ENCODE assay signal across 13 cellular contexts in the genomic region with DNA sequence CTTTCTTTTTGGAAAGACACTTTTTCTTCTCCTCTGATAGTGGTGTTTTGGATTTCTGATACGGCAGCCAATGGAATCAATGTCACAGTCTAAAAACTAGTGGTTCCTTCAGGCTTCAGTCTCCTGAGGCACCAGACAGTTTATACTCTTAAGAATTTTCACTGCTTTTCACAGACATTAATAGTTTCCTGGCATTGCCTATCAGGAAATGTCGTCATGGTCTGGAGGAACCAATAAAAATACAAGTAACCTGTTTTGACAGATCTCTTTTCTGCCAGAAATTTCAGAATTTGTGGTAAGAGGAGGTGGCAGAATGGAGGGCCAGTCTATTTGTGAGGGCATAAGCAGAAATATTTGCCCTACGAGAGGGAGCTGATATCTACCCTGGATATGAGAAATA. TPM values are rescaled to one million over a fixed set of nuclear protein-coding genes. Genes with fewer than 3 reads are reported as not detected.
DNase-seq lines count a peak whose midpoint lies in the region; ATAC-seq and TF ChIP-seq lines count a peak whose summit lies in the region.
"Had no signal": no experiment of that assay in that cellular context is flagged by ENCODE, and none has a peak within 500 bp of the region (broad histone marks: within the 10 kb centered on the region; RNA-seq: fewer than 3 reads in every experiment).

No MANE protein-coding gene starts in this region.

- no peaks in the 10 kb centered on the region for H3K9me2 ChIP-seq in hepatocyte (replicated peaks; ENCODE audit: insufficient read depth)

- WGBS in hepatocyte (ENCODE audit: low lambda C conversion rate, missing lambda C conversion rate) = 79% methylated on average over 3 of the region's 3 CpGs

- no peaks in the 10 kb centered on the region for H3K9me3 Mint-ChIP-seq in T-helper 2 cell treated with Interferon-gamma antibody and Interleukin-4, amounts not matched to agents 5 μg/mL and 100 μg/mL, for 36 hours
- H3K9me3 Mint-ChIP-seq in stimulated activated naive B cell treated with anti-CD40 and anti-IgM and Interleukin-4, amounts not matched to agents 10 μg/mL and 1 μg/mL and 100 μg/mL, for 72 hours = peaks cover 0 to 3% of the 10 kb centered on the region in 2 donors
- H3K9me3 Mint-ChIP-seq: effector memory CD8-positive, alpha-beta T cell had no signal

- peak overlapping the region; percentile 5 for H3K27ac ChIP-seq in hepatocyte
- H3K27ac ChIP-seq in foreskin keratinocyte = no peak overlapping the region
- H3K27ac ChIP-seq: parathyroid adenoma had no signal

- no peaks in the 10 kb centered on the region for H4K20me1 ChIP-seq in hepatocyte (ENCODE audit: insufficient read depth, poor library complexity, severe bottlenecking)

- peaks cover 17% of the 10 kb centered on the region for H3K36me3 Mint-ChIP-seq in T-helper 2 cell treated with Interferon-gamma antibody and Interleukin-4, amounts not matched to agents 5 μg/mL and 100 μg/mL, for 36 hours (ENCODE audit: low read depth)
- peaks cover 8 to 10% of the 10 kb centered on the region in 2 donors for H3K36me3 Mint-ChIP-seq in stimulated activated naive B cell treated with anti-CD40 and anti-IgM and Interleukin-4, amounts not matched to agents 10 μg/mL and 1 μg/mL and 100 μg/mL, for 72 hours

- no peaks in the 10 kb centered on the region for H3K9me3 ChIP-seq in hepatocyte (ENCODE audit: low read depth)
- H3K9me3 ChIP-seq: heart left ventricle had no signal

- H3K4me2 ChIP-seq in hepatocyte = no peak overlapping the region

- no peak overlapping the region for H3K4me3 ChIP-seq in hepatocyte
- H3K4me3 ChIP-seq: heart left ventricle, lung, skin epidermis had no signal

- no peaks in the 10 kb centered on the region for H3K36me3 ChIP-seq in hepatocyte (replicated peaks; ENCODE audit: insufficient read depth, low read depth)
- H3K36me3 ChIP-seq: heart left ventricle had no signal

- peaks cover 50% of the 10 kb centered on the region for H3K4me1 Mint-ChIP-seq in T-helper 2 cell treated with Interferon-gamma antibody and Interleukin-4, amounts not matched to agents 5 μg/mL and 100 μg/mL, for 36 hours (ENCODE audit: low read depth)
- peaks cover 33 to 46% of the 10 kb centered on the region in 2 donors for H3K4me1 Mint-ChIP-seq in stimulated activated naive B cell treated with anti-CD40 and anti-IgM and Interleukin-4, amounts not matched to agents 10 μg/mL and 1 μg/mL and 100 μg/mL, for 72 hours

- H3K4me3 Mint-ChIP-seq in T-helper 2 cell treated with Interferon-gamma antibody and Interleukin-4, amounts not matched to agents 5 μg/mL and 100 μg/mL, for 36 hours = no peak overlapping the region
- no peak overlapping the region for H3K4me3 Mint-ChIP-seq in stimulated activated naive B cell treated with anti-CD40 and anti-IgM and Interleukin-4, amounts not matched to agents 10 μg/mL and 1 μg/mL and 100 μg/mL, for 72 hours
- H3K4me3 Mint-ChIP-seq: effector memory CD8-positive, alpha-beta T cell had no signal

- H3K79me2 ChIP-seq in hepatocyte = no peaks in the 10 kb centered on the region
- H3K79me2 ChIP-seq: parathyroid adenoma had no signal

- peak overlapping the region; percentile 53 for H3K27ac Mint-ChIP-seq in T-helper 2 cell treated with Interferon-gamma antibody and Interleukin-4, amounts not matched to agents 5 μg/mL and 100 μg/mL, for 36 hours
- peak overlapping the region; percentile 20 for H3K27ac Mint-ChIP-seq in stimulated activated naive B cell treated with anti-CD40 and anti-IgM and Interleukin-4, amounts not matched to agents 10 μg/mL and 1 μg/mL and 100 μg/mL, for 72 hours
- H3K27ac Mint-ChIP-seq: effector memory CD8-positive, alpha-beta T cell had no signal

- TF ChIP-seq CTCF in hepatocyte (IDR thresholded peaks at IDR 0.05; ENCODE audit: poor library complexity) = no peak
- no peak for TF ChIP-seq CTCF in foreskin keratinocyte (conservative IDR thresholded peaks at IDR 0.05)

- ATAC-seq in stimulated activated naive B cell treated with anti-CD40 and anti-IgM and Interleukin-4, amounts not matched to agents 10 μg/mL and 1 μg/mL and 100 μg/mL, for 72 hours (replicated peaks) = no peak
- ATAC-seq in foreskin keratinocyte (no peak), HG03280 (IDR thresholded peaks at IDR 0.05; ENCODE audit: unreplicated experiment) (no peak)

- no peaks in the 10 kb centered on the region for H3K27me3 ChIP-seq in hepatocyte
- H3K27me3 ChIP-seq in foreskin keratinocyte = no peaks in the 10 kb centered on the region
- H3K27me3 ChIP-seq: heart left ventricle had no signal

- H3K4me1 ChIP-seq in hepatocyte (ENCODE audit: insufficient read depth) = peaks cover 24% of the 10 kb centered on the region
- no peaks in the 10 kb centered on the region for H3K4me1 ChIP-seq in foreskin keratinocyte
- H3K4me1 ChIP-seq: parathyroid adenoma had no signal

- no peak for DNase-seq in T-helper 2 cell treated with Interferon-gamma antibody and Interleukin-4, amounts not matched to agents 5 μg/mL and 100 μg/mL, for 36 hours (ENCODE audit: low spot score)
- DNase-seq in T-helper 2 cell = no peak
- peak; percentile 44 to 47 for DNase-seq in Kasumi-1 (lab: John Stamatoyannopoulos, UW)
- DNase-seq in hepatocyte (ENCODE audit: low spot score) = no peak
- no peak for DNase-seq in stimulated activated naive B cell treated with anti-CD40 and anti-IgM and Interleukin-4, amounts not matched to agents 10 μg/mL and 1 μg/mL and 100 μg/mL, for 72 hours
- no peak for DNase-seq in activated CD4-positive, alpha-beta T cell treated with anti-CD3 and anti-CD28 coated beads for 48 hours
- DNase-seq in foreskin keratinocyte = no peak

- H2AFZ ChIP-seq in hepatocyte = no peak overlapping the region
- H2AFZ ChIP-seq: parathyroid adenoma had no signal

- H3K27me3 Mint-ChIP-seq in T-helper 2 cell treated with Interferon-gamma antibody and Interleukin-4, amounts not matched to agents 5 μg/mL and 100 μg/mL, for 36 hours (ENCODE audit: low read depth) = no peaks in the 10 kb centered on the region
- no peaks in the 10 kb centered on the region for H3K27me3 Mint-ChIP-seq in stimulated activated naive B cell treated with anti-CD40 and anti-IgM and Interleukin-4, amounts not matched to agents 10 μg/mL and 1 μg/mL and 100 μg/mL, for 72 hours
- H3K27me3 Mint-ChIP-seq: effector memory CD8-positive, alpha-beta T cell had no signal

RNA-seq across cellular contexts. Expression of gene FILIP1L, which starts 44.8 kb away (rescaled TPM):
- total RNA-seq in hepatocyte (48.2 and 54.9 TPM in 2 replicates), foreskin keratinocyte (21.1 and 22.6 TPM in 2 replicates)
- polyA plus RNA-seq in hepatocyte (40.5 and 49.4 TPM in 2 replicates), foreskin keratinocyte (8.7 and 9.8 TPM in 2 replicates)

Comparison
In these comparisons a context has a peak if more than half of its experiments do, and no peak if none do; other contexts are left out.
1. DNase-seq: peak in Kasumi-1 (2 of 2); none in T-helper 2 cell treated with Interferon-gamma antibody and Interleukin-4, amounts not matched to agents 5 μg/mL and 100 μg/mL, for 36 hours (single experiment), T-helper 2 cell (0 of 5), hepatocyte (single experiment), stimulated activated naive B cell treated with anti-CD40 and anti-IgM and Interleukin-4, amounts not matched to agents 10 μg/mL and 1 μg/mL and 100 μg/mL, for 72 hours (single experiment), activated CD4-positive, alpha-beta T cell treated with anti-CD3 and anti-CD28 coated beads for 48 hours (single experiment) and foreskin keratinocyte (0 of 2).